Comparison of ENCODE assay signal across 10 cellular contexts in the genomic region with DNA sequence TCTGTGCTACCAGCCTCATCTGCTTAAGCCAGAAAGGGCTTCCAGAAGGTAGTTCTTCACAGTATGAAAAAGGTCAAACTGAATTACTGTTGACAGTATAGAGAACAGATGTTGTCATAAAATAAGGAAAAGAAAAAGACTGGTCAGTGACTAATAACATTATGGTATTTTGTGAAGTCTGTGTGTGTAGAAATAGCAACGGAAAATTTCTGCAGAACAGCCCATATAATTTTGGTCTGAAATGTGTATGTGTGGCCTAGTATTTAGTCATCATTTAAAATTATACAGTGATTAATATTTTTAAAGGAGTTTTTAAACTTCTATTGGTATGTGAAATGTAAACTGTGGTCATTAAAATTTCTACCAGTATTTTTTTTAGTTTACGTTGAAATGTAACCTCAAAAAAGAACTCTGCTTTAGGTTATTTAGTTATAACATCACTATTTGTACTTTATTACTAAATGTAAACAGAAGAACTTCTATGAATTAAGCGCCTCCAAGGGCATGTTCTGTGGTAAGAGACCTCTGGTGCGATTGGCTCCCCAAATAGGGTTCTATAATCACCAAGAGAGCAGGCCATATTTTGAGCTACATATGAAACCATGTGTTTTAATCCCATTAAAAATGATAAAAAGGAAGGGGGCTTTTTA. TPM values are rescaled to one million over a fixed set of nuclear protein-coding genes. Genes with fewer than 3 reads are reported as not detected.
DNase-seq lines count a peak whose midpoint lies in the region; TF ChIP-seq lines count a peak whose summit lies in the region.
"Had no signal": no experiment of that assay in that cellular context is flagged by ENCODE, and none has a peak within 500 bp of the region (broad histone marks: within the 10 kb centered on the region; RNA-seq: fewer than 3 reads in every experiment).

No MANE protein-coding gene starts in this region.

- H3K9me2 ChIP-seq in GM23248 (ENCODE audit: insufficient read depth) (no peaks in the 10 kb centered on the region), OCI-LY1 (ENCODE audit: low read depth, low read length) (no peaks in the 10 kb centered on the region)

- H3K27ac ChIP-seq in CD4-positive, alpha-beta memory T cell (ENCODE audit: low read depth, low read length): peak overlapping the region; percentile 42
- peak overlapping the region; percentile 94 for H3K27ac ChIP-seq in GM23248
- peak overlapping the region; percentile 85 for H3K27ac ChIP-seq in OCI-LY1 (ENCODE audit: low read depth, low read length, poor library complexity, severe bottlenecking)

- H3K4me3 Mint-ChIP-seq in CD4-positive, alpha-beta memory T cell: peak overlapping the region; percentile 73 to 96 (median 80)

- no peaks in the 10 kb centered on the region for H3K9me3 ChIP-seq in CD4-positive, alpha-beta memory T cell (ENCODE audit: control insufficient read depth in 1 of 2, low read length in 2 of 2)
- H3K9me3 ChIP-seq in GM23248 (ENCODE audit: low read depth) (no peaks in the 10 kb centered on the region), OCI-LY1 (ENCODE audit: low read length) (no peaks in the 10 kb centered on the region)

- H3K4me3 ChIP-seq in CD4-positive, alpha-beta memory T cell (ENCODE audit: low read length in 2 of 2): no peak overlapping the region
- no peak overlapping the region for H3K4me3 ChIP-seq in GM23248
- no peak overlapping the region for H3K4me3 ChIP-seq in OCI-LY1 (ENCODE audit: low read depth, low read length, poor library complexity, severe bottlenecking)

- H3K4me2 ChIP-seq in GM23248 (ENCODE audit: unreplicated experiment) (peak overlapping the region; percentile 42), OCI-LY1 (ENCODE audit: low read length) (peak overlapping the region; percentile 25)

- no peak overlapping the region for H2AFZ ChIP-seq in GM23248
- no peak overlapping the region for H2AFZ ChIP-seq in OCI-LY1 (ENCODE audit: low read length)

- intact Hi-C loops in CD4-positive, alpha-beta memory T cell (cut with micrococcal nuclease): no loop called here

- 40 to 43% methylated on average over 4 of the region's 4 CpGs for WGBS in GM23248 (ENCODE audit: low coverage in 1 of 2, low lambda C conversion rate in 2 of 2, missing lambda C conversion rate in 2 of 2), 2 experiments

- H3F3A ChIP-seq in GM23248 (ENCODE audit: insufficient read depth) (peaks cover 71% of the 10 kb centered on the region), OCI-LY1 (ENCODE audit: insufficient read depth, low read length) (0 out of 2 replicates have a peak, but pooled peaks cover 6% of the 10 kb centered on the region)

- peak overlapping the region; percentile 87 to 98 (median 94) for H3K27ac Mint-ChIP-seq in CD4-positive, alpha-beta memory T cell

- no peaks in the 10 kb centered on the region for H3K9me3 Mint-ChIP-seq in CD4-positive, alpha-beta memory T cell

- TF ChIP-seq CTCF in OCI-LY1 (IDR thresholded peaks at IDR 0.05; ENCODE audit: low read length): no peak

- H3K27me3 ChIP-seq in CD4-positive, alpha-beta memory T cell (ENCODE audit: insufficient read depth, low read length): no peaks in the 10 kb centered on the region
- H3K27me3 ChIP-seq in GM23248 (replicated peaks; ENCODE audit: insufficient read depth): no peaks in the 10 kb centered on the region
- H3K27me3 ChIP-seq in OCI-LY1 (ENCODE audit: insufficient read depth, low read length): no peaks in the 10 kb centered on the region

- POLR2A ChIA-PET in CD4-positive, alpha-beta memory T cell (lab: Charles Lee; ENCODE audit: partially characterized antibody): interaction anchor here (0.7 to 15.7 kb wide), 11 partner anchors 6 to 124 kb away, joined by 3 to 417 read pairs (median 5); a partner anchor contains a TSS

- DNase-seq in CD4-positive, alpha-beta memory T cell: no peak
- peak; percentile 89 for DNase-seq in GM23248
- DNase-seq in iris pigment epithelial cell (ENCODE audit: low read depth): peak; percentile 90
- DNase-seq in T-helper 9 cell: no peak
- no peak for DNase-seq in SKM-1 (lab: John Stamatoyannopoulos, UW; ENCODE audit: unreplicated experiment)
- no peak for DNase-seq in GM19240 (ENCODE audit: insufficient read length, low spot score)
- DNase-seq in cerebellar cortex (ENCODE audit: low spot score): no peak
- DNase-seq: activated effector memory CD4-positive, alpha-beta T cell treated with Interleukin-2 at 50 U/mL for 16 hours; NCI-H2029 treated with DMSO at 0.1 percent for 48 hours had no signal

- H3K36me3 Mint-ChIP-seq in CD4-positive, alpha-beta memory T cell: peaks cover 17 to 28% of the 10 kb centered on the region in 2 donors

- peaks cover 80% of the 10 kb centered on the region for H3K4me1 ChIP-seq in CD4-positive, alpha-beta memory T cell (ENCODE audit: insufficient read depth, low read length)
- peaks cover 75% of the 10 kb centered on the region for H3K4me1 ChIP-seq in GM23248 (ENCODE audit: insufficient read depth)
- H3K4me1 ChIP-seq in OCI-LY1 (ENCODE audit: insufficient read depth, low read length, severe bottlenecking): peaks cover 72% of the 10 kb centered on the region

- CTCF ChIA-PET in CD4-positive, alpha-beta memory T cell (lab: Charles Lee; ENCODE audit: partially characterized antibody): interaction anchor here (1.0 to 1.8 kb wide), 3 partner anchors 41 to 77 kb away, joined by 3 to 5 read pairs (median 3); no protein-coding TSS in a partner anchor

- no peaks in the 10 kb centered on the region for H3K36me3 ChIP-seq in CD4-positive, alpha-beta memory T cell (ENCODE audit: insufficient read depth, low read length)
- no peaks in the 10 kb centered on the region for H3K36me3 ChIP-seq in GM23248 (ENCODE audit: low read depth)
- peaks cover 19% of the 10 kb centered on the region for H3K36me3 ChIP-seq in OCI-LY1 (ENCODE audit: insufficient read depth, low read length)

- in situ Hi-C loops in GM23248 (cut with MboI): no loop called here

- 0 out of 2 replicates have a peak, but pooled peaks cover 4% of the 10 kb centered on the region for H3K79me2 ChIP-seq in GM23248 (ENCODE audit: insufficient read depth)
- H3K79me2 ChIP-seq in OCI-LY1 (ENCODE audit: insufficient read depth, low read length): peaks cover 34% of the 10 kb centered on the region

- no peaks in the 10 kb centered on the region for H3K27me3 Mint-ChIP-seq in CD4-positive, alpha-beta memory T cell

- peaks cover 59 to 89% (median 69%) of the 10 kb centered on the region in 4 donors for H3K4me1 Mint-ChIP-seq in CD4-positive, alpha-beta memory T cell

- no peaks in the 10 kb centered on the region for H4K20me1 ChIP-seq in GM23248 (ENCODE audit: insufficient read depth)
- no peaks in the 10 kb centered on the region for H4K20me1 ChIP-seq in OCI-LY1 (ENCODE audit: insufficient read depth, low read length)

- H3K9ac ChIP-seq in GM23248 (peak overlapping the region; percentile 72), OCI-LY1 (ENCODE audit: low read length) (peak overlapping the region; percentile 19; the same call in 1 of the 2 replicates)

RNA-seq across cellular contexts. Expression of a gene that starts 3.3 kb away (rescaled TPM):
- 100 to 1,000 TPM; 203 to 204 TPM for total RNA-seq in CD4-positive, alpha-beta memory T cell
- polyA plus RNA-seq in CD4-positive, alpha-beta memory T cell: 100 to 1,000 TPM; 563 to 954 TPM
- total RNA-seq in GM23248 (2014; rRNA removed; shearing (Covaris generic)): not detected in 2 replicates
- 0.25 and 0.33 TPM in 2 replicates for polyA plus RNA-seq in GM23248 (2016; fragmentation: Nextera tagmentation; extraction: Ambion mirVana)

RNA-seq across cellular contexts. Expression of a gene that starts 52.3 kb away (rescaled TPM):
- 10 to 100 TPM; 21.5 to 22.8 TPM for total RNA-seq in CD4-positive, alpha-beta memory T cell
- 10 to 100 TPM; 23.1 to 29.5 TPM for polyA plus RNA-seq in CD4-positive, alpha-beta memory T cell
- total RNA-seq in GM23248 (2014; rRNA removed; shearing (Covaris generic)): not detected in 2 replicates
- polyA plus RNA-seq in GM23248 (2016; fragmentation: Nextera tagmentation; extraction: Ambion mirVana): 0.22 and 0.46 TPM in 2 replicates

Comparison
In these comparisons a context has a peak if more than half of its experiments do, and no peak if none do; other contexts are left out.
1. DNase-seq: peak in GM23248 (single experiment) and iris pigment epithelial cell (single experiment); none in CD4-positive, alpha-beta memory T cell (0 of 5), T-helper 9 cell (single experiment), SKM-1 (single experiment), GM19240 (single experiment) and cerebellar cortex (single experiment).
2. H3K27ac ChIP-seq: peak in every context shown above with its lines; median percentile 94 in GM23248; 85 in OCI-LY1; 42 in CD4-positive, alpha-beta memory T cell.
3. RNA of a gene that starts 3.3 kb away (total RNA-seq): 203 to 204 TPM in CD4-positive, alpha-beta memory T cell; not detected in GM23248; every median in the first group is over 100 times any median in the second.
4. RNA of a gene that starts 52.3 kb away (total RNA-seq): 21.5 to 22.8 TPM in CD4-positive, alpha-beta memory T cell; not detected in GM23248; every median in the first group is over 10 times any median in the second.